25 cellular contexts compared by ENCODE assay signal in the genomic region with DNA sequence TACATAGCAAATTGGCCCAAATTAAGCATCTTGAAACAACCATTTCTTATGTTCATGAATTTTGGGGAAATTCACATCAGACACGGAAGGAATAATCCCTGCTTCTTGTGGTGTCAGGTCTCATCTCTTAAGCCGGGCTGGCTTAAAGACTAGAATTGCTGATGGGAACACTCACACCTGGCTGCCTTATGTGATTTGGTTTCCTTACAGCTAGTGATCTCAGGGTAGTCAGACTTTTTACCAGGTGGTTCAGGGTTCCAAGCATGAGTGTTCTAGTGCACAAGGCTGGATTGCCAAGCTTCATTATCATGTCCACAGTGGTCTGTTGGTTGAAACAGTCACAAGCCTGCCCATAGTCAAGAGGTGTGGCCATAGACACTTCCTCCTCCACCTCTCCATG. TPM values are rescaled to one million over a fixed set of nuclear protein-coding genes. Genes with fewer than 3 reads are reported as not detected.
A peak's percentile ranks its signal among the peaks of the same experiment; 100 is the strongest.
DNase-seq lines count a peak whose midpoint lies in the region; ATAC-seq, FAIRE-seq and TF ChIP-seq lines count a peak whose summit lies in the region.
"Had no signal": no experiment of that assay in that cellular context is flagged by ENCODE, and none has a peak within 500 bp of the region (broad histone marks: within the 10 kb centered on the region; RNA-seq: fewer than 3 reads in every experiment).

No MANE protein-coding gene starts in this region.

- H3K4me1 Mint-ChIP-seq in endothelial cell (ENCODE audit: unreplicated experiment) = peaks cover 7% of the 10 kb centered on the region

- CTCF ChIA-PET in K562 (lab: Yijun Ruan, JAX; ENCODE audit: low intra/inter-chr PET ratio) = interaction anchor here (0.8 kb wide), 1 partner anchor 10 kb away, joined by 3 read pairs; no protein-coding TSS in a partner anchor

- DNase-seq in NCI-H82 (lab: John Stamatoyannopoulos, UW) (peak; percentile 60), K562 (ENCODE audit: extremely low read depth in 1 of 4, low spot score in 3 of 4) (no peak), endothelial cell (ENCODE audit: low spot score) (no peak), SW 1271 (lab: John Stamatoyannopoulos, UW) (no peak)
- no peak for DNase-seq in stimulated activated CD4-positive, alpha-beta T cell treated with anti-CD3 and anti-CD28 coated beads, Interleukin-1b, Interleukin-23, amount 100 ng/mL, for 48 hours
- no peak for DNase-seq in activated CD4-positive, alpha-beta T cell treated with anti-CD3 and anti-CD28 coated beads, Interleukin-2, amount 50 U/mL, for 1 hour
- DNase-seq: 8988T; ACHN; AML-193; BE2C; Calu3; CD4-positive, alpha-beta memory T cell; COR-L47; DMS53; DMS79 treated with DMSO at 0.1 percent for 48 hours; GF-D8; GOT3; HFFc6 had no signal

- no peaks in the 10 kb centered on the region; the same call in 2 of the 3 replicates for H3K36me3 ChIP-seq in K562 (ENCODE audit: control insufficient read depth, insufficient read depth, low read length)
- H3K36me3 ChIP-seq: BE2C had no signal

- TF ChIP-seq EP300 in K562 (IDR thresholded peaks at IDR 0.05; ENCODE audit: low read length) = no peak

- in situ Hi-C loops in K562 (cut with MboI) = no loop called here

- H3K4me3 ChIP-seq in K562 = no peak overlapping the region
- H3K4me3 ChIP-seq: A549, HAP-1 had no signal

- H3K79me2 ChIP-seq in K562 (ENCODE audit: control insufficient read depth, insufficient read depth, low read length) = peaks cover 25% of the 10 kb centered on the region

- FAIRE-seq in K562 (lab: Jason Lieb, UNC) = peak; percentile 26
- FAIRE-seq: A549, GM12891, GM18507, H54 had no signal

- no peak for TF ChIP-seq POLR2A in K562 (conservative IDR thresholded peaks at IDR 0.05)

- BruUV-seq in K562 (replicated peaks; lab: Mats Ljungman, UMichigan) = no TSS peak

- H3K9me3 Mint-ChIP-seq in endothelial cell (ENCODE audit: unreplicated experiment) = peaks cover 9% of the 10 kb centered on the region

- H4K20me1 ChIP-seq in K562 (replicated peaks; ENCODE audit: control insufficient read depth, insufficient read depth, low read length) = no peaks in the 10 kb centered on the region
- H4K20me1 ChIP-seq: BLaER1 treated with 17β-estradiol and CSF1 and Interleukin-3, amounts not matched to agents 10 nM and 100 nM had no signal

- no peak overlapping the region for H2AFZ ChIP-seq in K562 (ENCODE audit: low read depth, low read length)

- peak overlapping the region; percentile 8 for H3K4me3 Mint-ChIP-seq in endothelial cell (ENCODE audit: unreplicated experiment)
- H3K4me3 Mint-ChIP-seq: CD14-positive monocyte; CD4-positive, alpha-beta memory T cell; HFFc6 had no signal

- no peak overlapping the region for H3K4me2 ChIP-seq in K562 (ENCODE audit: insufficient read depth, low read length)
- H3K4me2 ChIP-seq: A549 had no signal

- peaks cover 38% of the 10 kb centered on the region for H3K36me3 Mint-ChIP-seq in endothelial cell (ENCODE audit: low read depth, unreplicated experiment)

- no peak for TF ChIP-seq RAD21 in K562 (CRISPR knock-in tag; conservative IDR thresholded peaks at IDR 0.05 in 1 of 2, IDR thresholded peaks at IDR 0.05 in 1 of 2)

- no peak overlapping the region for H3K27ac ChIP-seq in K562 (ENCODE audit: extremely low read depth, low read depth, low read length)
- H3K27ac ChIP-seq: A549; BLaER1 treated with 17β-estradiol and CSF1 and Interleukin-3, amounts not matched to agents 10 nM and 100 nM had no signal

- H3K27me3 ChIP-seq in K562 (ENCODE audit: control insufficient read depth in 2 of 2, insufficient read depth in 2 of 2, low read length in 2 of 2) = no peaks in the 10 kb centered on the region
- H3K27me3 ChIP-seq: BE2C; BLaER1 treated with 17β-estradiol and CSF1 and Interleukin-3, amounts not matched to agents 10 nM and 100 nM had no signal

- 49% methylated on average over 2 of the region's 2 CpGs for WGBS in K562 (ENCODE audit: insufficient coverage, low coverage, missing lambda C conversion rate)

- H3K4me1 ChIP-seq in K562 (replicated peaks in 1 of 2; ENCODE audit: control insufficient read depth in 2 of 2, insufficient read depth in 2 of 2, low read length in 2 of 2) = peaks cover 0 to 3% of the 10 kb centered on the region in 2 experiments; a peak in 3 of 5 replicates
- H3K4me1 ChIP-seq: BE2C had no signal

- TF ChIP-seq CTCF in K562 (IDR thresholded peaks at IDR 0.05 in 2 of 3, conservative IDR thresholded peaks at IDR 0.05 in 1 of 3; ENCODE audit: insufficient read depth in 2 of 3, low read depth in 1 of 3, low read length in 3 of 3) (no peak), endothelial cell (IDR thresholded peaks at IDR 0.05; ENCODE audit: unreplicated experiment) (no peak)

- no peak overlapping the region for H3K9ac ChIP-seq in K562 (ENCODE audit: insufficient read depth in 1 of 2, low read depth in 2 of 2, low read length in 2 of 2)
- H3K9ac ChIP-seq: BLaER1 treated with 17β-estradiol and CSF1 and Interleukin-3, amounts not matched to agents 10 nM and 100 nM had no signal

- POLR2A ChIA-PET in K562 (lab: Yijun Ruan, JAX) = interaction anchor here (1.8 kb wide), 1 partner anchor 20 kb away, joined by 8 read pairs; a partner anchor contains a TSS

- intact Hi-C loops in K562 (cut with micrococcal nuclease) = no loop called here

- H3K27me3 Mint-ChIP-seq in endothelial cell (ENCODE audit: unreplicated experiment) = peaks cover 7% of the 10 kb centered on the region
- H3K27me3 Mint-ChIP-seq: CD4-positive, alpha-beta memory T cell had no signal

- no peak for ATAC-seq in K562
- ATAC-seq: A549 had no signal

- H3K9me1 ChIP-seq in K562 (ENCODE audit: control insufficient read depth, insufficient read depth, low read length) = no peaks in the 10 kb centered on the region

- 0 out of 2 replicates have a peak, but pooled peaks cover 3% of the 10 kb centered on the region for H3K9me3 ChIP-seq in K562 (replicated peaks; ENCODE audit: control insufficient read depth, insufficient read depth, low read depth, low read length)
- H3K9me3 ChIP-seq: A549, BE2C had no signal

- H3K27ac Mint-ChIP-seq in endothelial cell (ENCODE audit: unreplicated experiment) = no peak overlapping the region
- H3K27ac Mint-ChIP-seq: CD14-positive monocyte, HFFc6 had no signal

TF ChIP-seq in K562, 482 proteins besides CTCF, POLR2A, EP300 and RAD21 (continues in another document):
- TF ChIP-seq, protein P1, sequence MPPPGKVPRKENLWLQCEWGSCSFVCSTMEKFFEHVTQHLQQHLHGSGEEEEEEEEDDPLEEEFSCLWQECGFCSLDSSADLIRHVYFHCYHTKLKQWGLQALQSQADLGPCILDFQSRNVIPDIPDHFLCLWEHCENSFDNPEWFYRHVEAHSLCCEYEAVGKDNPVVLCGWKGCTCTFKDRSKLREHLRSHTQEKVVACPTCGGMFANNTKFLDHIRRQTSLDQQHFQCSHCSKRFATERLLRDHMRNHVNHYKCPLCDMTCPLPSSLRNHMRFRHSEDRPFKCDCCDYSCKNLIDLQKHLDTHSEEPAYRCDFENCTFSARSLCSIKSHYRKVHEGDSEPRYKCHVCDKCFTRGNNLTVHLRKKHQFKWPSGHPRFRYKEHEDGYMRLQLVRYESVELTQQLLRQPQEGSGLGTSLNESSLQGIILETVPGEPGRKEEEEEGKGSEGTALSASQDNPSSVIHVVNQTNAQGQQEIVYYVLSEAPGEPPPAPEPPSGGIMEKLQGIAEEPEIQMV (tag; conservative IDR thresholded peaks at IDR 0.05; ENCODE audit: low read depth) = no peak
- TF ChIP-seq ZBTB8A (IDR thresholded peaks at IDR 0.05; ENCODE audit: partially characterized antibody) (no peak), ETS2 (tag; IDR thresholded peaks at IDR 0.05; ENCODE audit: borderline replicate concordance, poor library complexity, severe bottlenecking) (no peak), MAZ (CRISPR knock-in tag; conservative IDR thresholded peaks at IDR 0.05 in 1 of 2, IDR thresholded peaks at IDR 0.05 in 1 of 2) (no peak)

RNA-seq across cellular contexts. Expression of a gene that starts 20.3 kb away (rescaled TPM):
- total RNA-seq in K562 (2011; cell fraction: chromatin; rRNA removed; ENCODE audit: low replicate concordance) = 412 and 933 TPM in 2 replicates
- total RNA-seq in K562 (2011; cell fraction: nucleolus; rRNA removed) = 305 and 368 TPM in 2 replicates
- 399 and 401 TPM in 2 replicates for total RNA-seq in K562 (2011; cell fraction: nucleoplasm; rRNA removed)
- 132 and 172 TPM in 2 replicates for total RNA-seq in K562 (2014; rRNA removed)
- 124 and 133 TPM in 2 replicates for total RNA-seq in K562 (2014; rRNA removed; fragmentation: Illumina TruSeq; extraction: Trizol)
- total RNA-seq in K562 (2015; rRNA removed; fragmentation: Illumina TruSeq; extraction: Trizol) = 153 and 161 TPM in 2 replicates
- 112 and 126 TPM in 2 replicates for total RNA-seq in K562 (2021)
- polyA plus RNA-seq in K562 (2011; rRNA removed) = 186 and 201 TPM in 2 replicates
- 57.8 and 58.8 TPM in 2 replicates for polyA plus RNA-seq in K562 (2011; cell fraction: cytosol; rRNA removed)
- polyA plus RNA-seq in K562 (2011; cell fraction: nucleus; rRNA removed) = 1,501 and 1,632 TPM in 2 replicates
- 70.5 and 112 TPM in 2 replicates for polyA plus RNA-seq in K562 (2012)
- 77.7 and 107 TPM in 2 replicates for polyA plus RNA-seq in K562 (2014; fragmentation: Illumina TruSeq; extraction: Trizol)
- polyA plus RNA-seq in K562 (2014; fragmentation: Nextera tagmentation; extraction: Ambion mirVana) = 10 to 100 TPM; 16.1 to 32.4 TPM
- polyA plus RNA-seq in K562 (2014; rRNA removed) = 134 and 154 TPM in 2 replicates
- polyA minus RNA-seq in K562 (2011; rRNA and poly(A)+ RNA removed) = 210 and 248 TPM in 2 replicates
- polyA minus RNA-seq in K562 (2011; cell fraction: cytosol; rRNA and poly(A)+ RNA removed) = 78.9 and 112 TPM in 2 replicates
- 962 and 1,250 TPM in 2 replicates for polyA minus RNA-seq in K562 (2011; cell fraction: nucleus; rRNA and poly(A)+ RNA removed)
- total RNA-seq in endothelial cell (ENCODE audit: unreplicated experiment) = 132 TPM
